ENCODE assay signal across 27 cellular contexts in the genomic region with DNA sequence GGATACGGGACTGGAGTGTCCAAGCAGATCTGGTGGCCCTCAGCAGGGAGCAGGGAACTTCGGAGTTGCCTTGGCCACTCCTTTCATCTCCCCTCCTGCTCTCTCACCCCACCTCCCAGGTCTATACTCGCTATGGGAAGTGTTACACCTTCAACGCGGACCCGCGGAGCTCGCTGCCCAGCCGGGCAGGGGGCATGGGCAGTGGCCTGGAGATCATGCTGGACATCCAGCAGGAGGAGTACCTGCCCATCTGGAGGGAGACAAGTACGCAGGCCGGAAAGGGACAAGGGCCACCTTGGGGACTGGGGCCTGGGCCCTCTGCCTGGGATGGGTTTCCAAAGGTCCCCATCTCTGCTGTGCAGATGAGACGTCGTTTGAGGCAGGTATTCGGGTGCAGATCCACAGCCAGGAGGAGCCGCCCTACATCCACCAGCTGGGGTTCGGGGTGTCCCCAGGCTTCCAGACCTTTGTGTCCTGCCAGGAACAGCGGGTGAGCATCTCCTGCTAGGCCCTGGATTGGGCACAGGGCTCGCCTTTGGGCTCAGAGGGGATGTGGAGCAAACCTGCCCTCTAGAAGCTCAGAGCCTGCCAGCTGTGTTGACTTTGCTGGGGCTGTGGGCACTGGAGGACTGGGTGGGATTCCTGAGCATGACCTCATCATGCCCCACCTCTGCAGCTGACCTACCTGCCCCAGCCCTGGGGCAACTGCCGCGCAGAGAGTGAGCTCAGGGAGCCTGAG. TPM values are rescaled to one million over a fixed set of nuclear protein-coding genes. Genes with fewer than 3 reads are reported as not detected.
"Had no signal": no experiment of that assay in that cellular context is flagged by ENCODE, and none has a peak within 500 bp of the region (broad histone marks: within the 10 kb centered on the region; RNA-seq: fewer than 3 reads in every experiment).

No MANE protein-coding gene starts in this region.

- H3K9me3 ChIP-seq: adrenal gland, ascending aorta, left lung, sigmoid colon, testis, uterus had no signal

- H3K36me3 ChIP-seq: adrenal gland, ascending aorta, left lung, neural progenitor cell, sigmoid colon, uterus had no signal

- H3K4me3 ChIP-seq: adrenal gland, ascending aorta, left lung, lung, neural progenitor cell, sigmoid colon, smooth muscle cell, testis, uterus had no signal

- DNase-seq: activated B cell treated with CpG ODN at 0.5 μM for 24 hours; activated CD4-positive, alpha-beta T cell treated with anti-CD3 and anti-CD28 coated beads for 36 hours; activated CD4-positive, alpha-beta T cell treated with anti-CD3 and anti-CD28 coated beads, Interleukin-2, amount 50 U/mL, for 4 hours; activated CD8-positive, alpha-beta memory T cell treated with anti-CD3 and anti-CD28 coated beads, Interleukin-2, amount 50 U/mL, for 48 hours; activated naive CD4-positive, alpha-beta T cell; activated T-cell treated with anti-CD3 and anti-CD28 coated beads, Interleukin-2, amount 50 U/mL, for 4 hours; adrenal gland; central memory CD4-positive, alpha-beta T cell; dermis blood vessel endothelial cell; effector CD8-positive, alpha-beta T cell; foreskin keratinocyte; naive thymus-derived CD8-positive, alpha-beta T cell; sigmoid colon; stimulated activated CD4-positive, alpha-beta T cell treated with anti-CD3 and anti-CD28 coated beads, Interleukin-4, amount 100 ng/mL, for 1 hour; stimulated activated naive CD4-positive, alpha-beta T cell; testis; uterus had no signal

- H3K27me3 ChIP-seq: ascending aorta, sigmoid colon, testis, uterus had no signal

- H3K4me1 ChIP-seq: adrenal gland, ascending aorta, foreskin keratinocyte, uterus had no signal

- H3K27ac ChIP-seq: adrenal gland, ascending aorta, foreskin keratinocyte, left lung, neural progenitor cell, sigmoid colon, testis, uterus had no signal

RNA-seq across cellular contexts. Expression of a gene that starts 17.5 kb away (rescaled TPM):
- total RNA-seq: activated B cell treated with CpG ODN at 0.5 μM for 24 hours; activated CD4-positive, alpha-beta T cell treated with anti-CD3 and anti-CD28 coated beads for 36 hours; activated CD8-positive, alpha-beta memory T cell treated with anti-CD3 and anti-CD28 coated beads for 36 hours; activated T-helper 2 cell treated with anti-CD3 and anti-CD28 coated beads, Interferon-gamma antibody, Interleukin-2, Interleukin-4, amounts not matched to agents 10 μg/mL and 5 μg/mL and 100 μg/mL, durations not matched to agents 14 hours and 24 hours and 36 hours; ascending aorta; dermis blood vessel endothelial cell; foreskin keratinocyte; kidney epithelial cell; left lung; osteoblast; renal cortical epithelial cell had no signal
- polyA plus RNA-seq: foreskin keratinocyte; naive thymus-derived CD8-positive, alpha-beta T cell had no signal

RNA-seq across cellular contexts. Expression of a gene that starts 39.5 kb away (rescaled TPM):
- total RNA-seq: activated B cell treated with CpG ODN at 0.5 μM for 24 hours had no signal
- polyA plus RNA-seq: naive thymus-derived CD8-positive, alpha-beta T cell had no signal
